In genomic region chr4:177907736-177908424, GRCh38 we compare ENCODE assay signal across 18 cellular contexts.
A peak's percentile ranks its signal among the peaks of the same experiment; 100 is the strongest.
DNase-seq lines count a peak whose midpoint lies in the region; ATAC-seq and TF ChIP-seq lines count a peak whose summit lies in the region.
"Had no signal": no experiment of that assay in that cellular context is flagged by ENCODE, and none has a peak within 500 bp of the region (broad histone marks: within the 10 kb centered on the region; RNA-seq: fewer than 3 reads in every experiment).

No MANE protein-coding gene starts in this region.

- peaks cover 22% of the 10 kb centered on the region for H3K9me3 ChIP-seq in left ventricle myocardium inferior (replicated peaks)
- peaks cover 0 to 15% of the 10 kb centered on the region in 2 donors for H3K9me3 ChIP-seq in right atrium auricular region
- H3K9me3 ChIP-seq in endocrine pancreas (ENCODE audit: control insufficient read depth, low read length): no peaks in the 10 kb centered on the region
- no peaks in the 10 kb centered on the region for H3K9me3 ChIP-seq in mesodermal cell (ENCODE audit: control insufficient read depth, low read length)
- peaks cover 2 to 6% of the 10 kb centered on the region in 2 donors for H3K9me3 ChIP-seq in ascending aorta
- no peaks in the 10 kb centered on the region for H3K9me3 ChIP-seq in osteoblast (ENCODE audit: low read depth, low read length)

- no peak overlapping the region for H2AFZ ChIP-seq in osteoblast (ENCODE audit: low read length)

- no peaks in the 10 kb centered on the region for H4K20me1 ChIP-seq in osteoblast (ENCODE audit: insufficient read depth, low read length)

- H3K4me1 ChIP-seq in left ventricle myocardium inferior (peaks cover 5% of the 10 kb centered on the region), right atrium auricular region (no peaks in the 10 kb centered on the region), endocrine pancreas (ENCODE audit: control insufficient read depth, insufficient read depth, low read length) (peaks cover 5% of the 10 kb centered on the region), mesodermal cell (ENCODE audit: control insufficient read depth, insufficient read depth, low read length, poor library complexity, severe bottlenecking) (peaks cover 9% of the 10 kb centered on the region), ascending aorta (no peaks in the 10 kb centered on the region), osteoblast (ENCODE audit: insufficient read depth, low read length) (no peaks in the 10 kb centered on the region)
- H3K4me1 ChIP-seq: upper lobe of left lung had no signal

- no peak for DNase-seq in left ventricle myocardium inferior
- no peak for DNase-seq in right atrium auricular region (ENCODE audit: low spot score)
- DNase-seq in ascending aorta (ENCODE audit: low spot score in 2 of 2): no peak
- DNase-seq in osteoblast (ENCODE audit: insufficient read length, low spot score, missing footprints): no peak
- no peak for DNase-seq in NCI-H526 (lab: John Stamatoyannopoulos, UW)
- DNase-seq: activated CD4-positive, alpha-beta T cell treated with anti-CD3 and anti-CD28 coated beads, Interleukin-2, amount 50 U/mL, for 4 hours; activated T-cell treated with anti-CD3 and anti-CD28 coated beads, Interleukin-2, amount 50 U/mL, for 1 hour; DMS153; Karpas-422; naive B cell; NCI-H1105; NCI-H748 treated with DMSO at 0.1 percent for 48 hours; stimulated activated naive CD4-positive, alpha-beta T cell treated with Interleukin-2 at 50 U/mL for 16 hours; upper lobe of left lung had no signal

- 60 to 66% methylated on average over 11 of the region's 11 CpGs for WGBS in mesodermal cell (ENCODE audit: insufficient coverage in 2 of 2), 2 experiments

- ATAC-seq in HG02610 (IDR thresholded peaks at IDR 0.05; ENCODE audit: unreplicated experiment): no peak

- H3K36me3 ChIP-seq in left ventricle myocardium inferior: no peaks in the 10 kb centered on the region
- no peaks in the 10 kb centered on the region for H3K36me3 ChIP-seq in right atrium auricular region
- H3K36me3 ChIP-seq in endocrine pancreas (ENCODE audit: control insufficient read depth, insufficient read depth, low read length): no peaks in the 10 kb centered on the region
- no peaks in the 10 kb centered on the region for H3K36me3 ChIP-seq in mesodermal cell (ENCODE audit: control insufficient read depth, insufficient read depth, low read length)
- no peaks in the 10 kb centered on the region for H3K36me3 ChIP-seq in ascending aorta
- no peaks in the 10 kb centered on the region for H3K36me3 ChIP-seq in osteoblast (ENCODE audit: insufficient read depth, low read length)
- H3K36me3 ChIP-seq: upper lobe of left lung had no signal

- H3K4me2 ChIP-seq in osteoblast (ENCODE audit: insufficient read depth, low read length): no peak overlapping the region

- TF ChIP-seq CTCF in left ventricle myocardium inferior (IDR thresholded peaks at IDR 0.05; ENCODE audit: borderline replicate concordance): no peak
- TF ChIP-seq CTCF in right atrium auricular region (IDR thresholded peaks at IDR 0.05): no peak
- TF ChIP-seq CTCF in ascending aorta (IDR thresholded peaks at IDR 0.05): no peak
- TF ChIP-seq CTCF in osteoblast (IDR thresholded peaks at IDR 0.05; ENCODE audit: extremely low read depth, low read depth, low read length): no peak

- intact Hi-C loops in left ventricle myocardium inferior (cut with micrococcal nuclease) (no loop called here), ascending aorta (cut with DNase I) (no loop called here)

- peak overlapping the region; percentile 60 for H3K9ac ChIP-seq in endocrine pancreas (ENCODE audit: control insufficient read depth, insufficient read depth, low read length)

- H3K79me2 ChIP-seq in osteoblast (ENCODE audit: insufficient read depth, low read length): no peaks in the 10 kb centered on the region

- H3K4me3 ChIP-seq in left ventricle myocardium inferior (peak overlapping the region; percentile 40), right atrium auricular region (peak overlapping the region in 1 of 2 donors; percentile 5), endocrine pancreas (ENCODE audit: control insufficient read depth, insufficient read depth, low read length) (peak overlapping the region; percentile 94), mesodermal cell (ENCODE audit: extremely low read depth, insufficient read depth, low read length, poor library complexity, severe bottlenecking) (no peak overlapping the region), ascending aorta (peak overlapping the region in 1 of 2 donors; percentile 49), osteoblast (ENCODE audit: insufficient read depth, low read length) (no peak overlapping the region)
- H3K4me3 ChIP-seq: upper lobe of left lung had no signal

- H3K27ac ChIP-seq in left ventricle myocardium inferior (replicated peaks): peak overlapping the region; percentile 18
- no peak overlapping the region for H3K27ac ChIP-seq in right atrium auricular region
- peak overlapping the region; percentile 83 for H3K27ac ChIP-seq in mesodermal cell (ENCODE audit: low read depth, low read length, severe bottlenecking)
- peak overlapping the region in 1 of 2 donors; percentile 14 for H3K27ac ChIP-seq in ascending aorta
- H3K27ac ChIP-seq in osteoblast (ENCODE audit: low read depth, low read length): no peak overlapping the region
- H3K27ac ChIP-seq: C4-2B, upper lobe of left lung had no signal

- H3K27me3 ChIP-seq in left ventricle myocardium inferior (ENCODE audit: low read depth) (no peaks in the 10 kb centered on the region), right atrium auricular region (no peaks in the 10 kb centered on the region), endocrine pancreas (ENCODE audit: control insufficient read depth, insufficient read depth, low read length) (no peaks in the 10 kb centered on the region), ascending aorta (no peaks in the 10 kb centered on the region), osteoblast (ENCODE audit: insufficient read depth, low read length) (no peaks in the 10 kb centered on the region)
- H3K27me3 ChIP-seq: upper lobe of left lung had no signal

Comparison
In these comparisons a context has a peak if more than half of its experiments do, and no peak if none do; other contexts are left out.
1. H3K27ac ChIP-seq: peak in left ventricle myocardium inferior (single experiment) and mesodermal cell (single experiment); none in right atrium auricular region (0 of 2) and osteoblast (single experiment).
2. H3K4me3 ChIP-seq: peak in left ventricle myocardium inferior (single experiment) and endocrine pancreas (single experiment); none in mesodermal cell (single experiment) and osteoblast (single experiment).